In the genomic region with DNA sequence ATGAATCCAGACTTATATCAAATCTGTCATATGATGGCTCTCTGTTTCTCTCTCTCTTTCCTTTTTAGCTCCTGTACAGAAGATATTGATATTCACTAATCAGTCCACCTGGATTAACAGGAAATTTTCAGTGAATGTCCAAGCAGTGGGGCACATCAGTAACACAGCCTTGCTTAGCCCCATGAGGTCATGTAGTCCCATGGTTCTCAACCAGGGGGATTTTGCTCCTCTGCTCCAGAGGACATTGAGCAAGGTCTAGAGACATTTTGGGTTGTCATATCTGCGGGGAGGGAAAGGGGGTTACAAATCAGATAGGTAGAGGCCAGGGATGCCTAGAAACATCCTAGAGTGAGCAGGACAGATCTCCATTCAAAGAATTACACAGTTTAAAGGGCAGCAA, we compare ENCODE assay signal across 28 cellular contexts. TPM values are rescaled to one million over a fixed set of nuclear protein-coding genes. Genes with fewer than 3 reads are reported as not detected.
"Had no signal": no experiment of that assay in that cellular context is flagged by ENCODE, and none has a peak within 500 bp of the region (broad histone marks: within the 10 kb centered on the region; RNA-seq: fewer than 3 reads in every experiment).

No MANE protein-coding gene starts in this region.

- H3K27ac Mint-ChIP-seq: activated CD4-positive, alpha-beta memory T cell treated with anti-CD3 and anti-CD28 coated beads, Interleukin-2, amount 10 ng/mL, durations not matched to agents 7 days and 5 days; activated CD4-positive, alpha-beta T cell treated with anti-CD3 and anti-CD28 coated beads for 36 hours; activated naive CD4-positive, alpha-beta T cell treated with anti-CD3 and anti-CD28 coated beads, Interleukin-2, amount 50 U/mL, for 72 hours; activated naive CD8-positive, alpha-beta T cell treated with anti-CD3 and anti-CD28 coated beads, Interleukin-2, amount 50 U/mL, for 24 hours; activated T-helper 2 cell treated with anti-CD3 and anti-CD28 coated beads, Interferon-gamma antibody, Interleukin-2, Interleukin-4, amounts not matched to agents 10 μg/mL and 5 μg/mL and 100 μg/mL, durations not matched to agents 14 hours and 24 hours and 36 hours; T-cell had no signal

- H3K27me3 ChIP-seq: breast epithelium had no signal

- H3K27ac ChIP-seq: breast epithelium, SK-N-MC, WERI-Rb-1 had no signal

- H3K4me3 ChIP-seq: breast epithelium, SK-N-MC had no signal

- DNase-seq: activated CD4-positive, alpha-beta memory T cell treated with anti-CD3 and anti-CD28 coated beads, Interleukin-2, amount 10 ng/mL, durations not matched to agents 7 days and 5 days; activated CD4-positive, alpha-beta T cell treated with anti-CD3 and anti-CD28 coated beads for 36 hours; activated CD4-positive, alpha-beta T cell treated with anti-CD3 and anti-CD28 coated beads, Interleukin-2, amount 50 U/mL, for 1 hour; activated naive CD8-positive, alpha-beta T cell treated with anti-CD3 and anti-CD28 coated beads, Interleukin-2, amount 50 U/mL, for 24 hours; activated T-cell treated with anti-CD3 and anti-CD28 coated beads for 4 hours; activated T-cell treated with anti-CD3 and anti-CD28 coated beads, Interleukin-2, amount 50 U/mL, for 48 hours; amniotic stem cell; caudate nucleus; IMR-90; Kasumi-1; KBM-7; NCI-H1105 treated with DMSO at 0.1 percent for 48 hours; NCI-H1436 treated with DMSO at 0.1 percent for 48 hours; NCI-H187; NCI-H2081; NCI-H510A treated with DMSO at 0.1 percent for 48 hours; NCI-H748 treated with DMSO at 0.1 percent for 48 hours; RPMI8226; T-cell; T-helper 2 cell; WERI-Rb-1 had no signal

- ATAC-seq: activated CD4-positive, alpha-beta T cell treated with anti-CD3 and anti-CD28 coated beads for 36 hours; activated naive CD4-positive, alpha-beta T cell treated with anti-CD3 and anti-CD28 coated beads, Interleukin-2, amount 50 U/mL, for 72 hours; activated naive CD8-positive, alpha-beta T cell treated with anti-CD3 and anti-CD28 coated beads, Interleukin-2, amount 50 U/mL, for 24 hours; Right ventricle myocardium inferior; T-cell had no signal

- H3K4me1 ChIP-seq: breast epithelium had no signal

- H3K36me3 ChIP-seq: breast epithelium, WERI-Rb-1 had no signal

- H3K9me3 Mint-ChIP-seq: activated CD4-positive, alpha-beta memory T cell treated with anti-CD3 and anti-CD28 coated beads, Interleukin-2, amount 10 ng/mL, durations not matched to agents 7 days and 5 days; activated naive CD4-positive, alpha-beta T cell treated with anti-CD3 and anti-CD28 coated beads, Interleukin-2, amount 50 U/mL, for 72 hours; activated naive CD8-positive, alpha-beta T cell treated with anti-CD3 and anti-CD28 coated beads, Interleukin-2, amount 50 U/mL, for 24 hours; activated T-helper 2 cell treated with anti-CD3 and anti-CD28 coated beads, Interferon-gamma antibody, Interleukin-2, Interleukin-4, amounts not matched to agents 10 μg/mL and 5 μg/mL and 100 μg/mL, durations not matched to agents 14 hours and 24 hours and 36 hours; T-cell had no signal

- H3K4me1 Mint-ChIP-seq: activated CD4-positive, alpha-beta memory T cell treated with anti-CD3 and anti-CD28 coated beads, Interleukin-2, amount 10 ng/mL, durations not matched to agents 7 days and 5 days; activated CD4-positive, alpha-beta T cell treated with anti-CD3 and anti-CD28 coated beads for 36 hours; activated naive CD8-positive, alpha-beta T cell treated with anti-CD3 and anti-CD28 coated beads, Interleukin-2, amount 50 U/mL, for 24 hours; T-cell had no signal

- H3K4me3 Mint-ChIP-seq: activated CD4-positive, alpha-beta memory T cell treated with anti-CD3 and anti-CD28 coated beads, Interleukin-2, amount 10 ng/mL, durations not matched to agents 7 days and 5 days; activated CD4-positive, alpha-beta T cell treated with anti-CD3 and anti-CD28 coated beads for 36 hours; activated naive CD8-positive, alpha-beta T cell treated with anti-CD3 and anti-CD28 coated beads, Interleukin-2, amount 50 U/mL, for 24 hours; T-cell had no signal

- H3K9me3 ChIP-seq: breast epithelium had no signal

- H3K36me3 Mint-ChIP-seq: activated naive CD4-positive, alpha-beta T cell treated with anti-CD3 and anti-CD28 coated beads, Interleukin-2, amount 50 U/mL, for 72 hours; T-cell had no signal

RNA-seq across cellular contexts. Expression of gene GSTA1, which starts 0.8 kb away (rescaled TPM):
- total RNA-seq: activated CD4-positive, alpha-beta memory T cell treated with anti-CD3 and anti-CD28 coated beads, Interleukin-2, amount 10 ng/mL, durations not matched to agents 7 days and 5 days; activated CD4-positive, alpha-beta T cell treated with anti-CD3 and anti-CD28 coated beads for 36 hours; activated CD8-positive, alpha-beta memory T cell treated with anti-CD3 and anti-CD28 coated beads for 36 hours; activated naive CD4-positive, alpha-beta T cell treated with anti-CD3 and anti-CD28 coated beads, Interleukin-2, amount 50 U/mL, for 72 hours; activated T-helper 2 cell treated with anti-CD3 and anti-CD28 coated beads, Interferon-gamma antibody, Interleukin-2, Interleukin-4, amounts not matched to agents 10 μg/mL and 5 μg/mL and 100 μg/mL, durations not matched to agents 14 hours and 24 hours and 36 hours; OCI-LY7; Right ventricle myocardium inferior had no signal

RNA-seq across cellular contexts. Expression of gene GSTA5, which starts 37.8 kb away (rescaled TPM):
- total RNA-seq: activated CD4-positive, alpha-beta memory T cell treated with anti-CD3 and anti-CD28 coated beads, Interleukin-2, amount 10 ng/mL, durations not matched to agents 7 days and 5 days; activated CD4-positive, alpha-beta T cell treated with anti-CD3 and anti-CD28 coated beads for 36 hours; activated CD8-positive, alpha-beta memory T cell treated with anti-CD3 and anti-CD28 coated beads for 36 hours; activated naive CD4-positive, alpha-beta T cell treated with anti-CD3 and anti-CD28 coated beads, Interleukin-2, amount 50 U/mL, for 72 hours; activated T-helper 2 cell treated with anti-CD3 and anti-CD28 coated beads, Interferon-gamma antibody, Interleukin-2, Interleukin-4, amounts not matched to agents 10 μg/mL and 5 μg/mL and 100 μg/mL, durations not matched to agents 14 hours and 24 hours and 36 hours; breast epithelium; IMR-90; OCI-LY7; Right ventricle myocardium inferior; T-cell had no signal
- polyA plus RNA-seq: IMR-90 had no signal

RNA-seq across cellular contexts. Expression of gene GSTA2, which starts 39.5 kb away (rescaled TPM):
- total RNA-seq: activated CD4-positive, alpha-beta memory T cell treated with anti-CD3 and anti-CD28 coated beads, Interleukin-2, amount 10 ng/mL, durations not matched to agents 7 days and 5 days; activated CD4-positive, alpha-beta T cell treated with anti-CD3 and anti-CD28 coated beads for 36 hours; activated CD8-positive, alpha-beta memory T cell treated with anti-CD3 and anti-CD28 coated beads for 36 hours; activated naive CD4-positive, alpha-beta T cell treated with anti-CD3 and anti-CD28 coated beads, Interleukin-2, amount 50 U/mL, for 72 hours; activated T-helper 2 cell treated with anti-CD3 and anti-CD28 coated beads, Interferon-gamma antibody, Interleukin-2, Interleukin-4, amounts not matched to agents 10 μg/mL and 5 μg/mL and 100 μg/mL, durations not matched to agents 14 hours and 24 hours and 36 hours; breast epithelium; IMR-90; OCI-LY7; Right ventricle myocardium inferior; T-cell had no signal
- polyA plus RNA-seq: IMR-90 had no signal
